Comparison of ENCODE assay signal across 22 cellular contexts in the genomic region with DNA sequence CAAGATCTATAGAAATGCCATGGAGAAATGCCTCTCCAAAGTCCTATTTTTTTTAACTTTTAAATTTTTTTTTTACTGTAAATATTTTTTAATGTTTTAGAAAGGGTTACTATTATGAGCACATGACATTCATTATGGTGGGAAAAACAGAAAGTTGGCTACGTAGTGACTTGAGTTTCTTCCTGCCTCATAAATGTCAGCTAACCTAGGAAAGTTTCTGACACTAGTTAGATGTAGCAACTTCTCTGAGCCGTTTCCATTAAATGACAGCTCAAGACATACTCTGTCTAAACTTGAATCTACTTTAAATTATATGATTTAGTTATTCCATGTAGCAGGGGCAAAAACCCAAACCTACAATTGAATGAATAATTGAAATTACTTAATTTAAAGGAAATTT.
"Had no signal": no experiment of that assay in that cellular context is flagged by ENCODE, and none has a peak within 500 bp of the region (broad histone marks: within the 10 kb centered on the region; RNA-seq: fewer than 3 reads in every experiment).

No MANE protein-coding gene starts in this region.

- ATAC-seq: activated T-cell treated with anti-CD3 and anti-CD28 coated beads, Interleukin-2, amount 50 U/mL, for 4 hours; gastrocnemius medialis; left ventricle myocardium superior; right lobe of liver; stimulated activated effector memory CD8-positive, alpha-beta T cell treated with anti-CD3 and anti-CD28 coated beads, Interleukin-12 subunit alpha, Interleukin-12 subunit beta, amount 100 ng/mL, for 72 hours had no signal

- FAIRE-seq: astrocyte, bronchial epithelial cell had no signal

- H3K4me3 ChIP-seq: adrenal gland, coronary artery, esophagus muscularis mucosa, gastrocnemius medialis, right lobe of liver, skin epidermis, testis, uterus had no signal

- DNase-seq: activated CD4-positive, alpha-beta T cell treated with anti-CD3 and anti-CD28 coated beads for 1 hour; activated CD4-positive, alpha-beta T cell treated with anti-CD3 and anti-CD28 coated beads, Interleukin-2, amount 50 U/mL, for 1 hour; activated CD8-positive, alpha-beta memory T cell treated with anti-CD3 and anti-CD28 coated beads, Interleukin-2, amount 50 U/mL, for 48 hours; activated naive CD4-positive, alpha-beta T cell; activated T-cell treated with anti-CD3 and anti-CD28 coated beads, Interleukin-2, amount 50 U/mL, for 4 hours; adrenal gland; gastrocnemius medialis; hippocampal formation; left ventricle myocardium superior; mammary epithelial cell; nucleus accumbens; posterior cingulate gyrus; right lobe of liver; stimulated activated CD4-positive, alpha-beta T cell treated with anti-CD3 and anti-CD28 coated beads, Interleukin-2, amount 100 ng/mL, for 24 hours; testis; uterus had no signal
